In the genomic region with DNA sequence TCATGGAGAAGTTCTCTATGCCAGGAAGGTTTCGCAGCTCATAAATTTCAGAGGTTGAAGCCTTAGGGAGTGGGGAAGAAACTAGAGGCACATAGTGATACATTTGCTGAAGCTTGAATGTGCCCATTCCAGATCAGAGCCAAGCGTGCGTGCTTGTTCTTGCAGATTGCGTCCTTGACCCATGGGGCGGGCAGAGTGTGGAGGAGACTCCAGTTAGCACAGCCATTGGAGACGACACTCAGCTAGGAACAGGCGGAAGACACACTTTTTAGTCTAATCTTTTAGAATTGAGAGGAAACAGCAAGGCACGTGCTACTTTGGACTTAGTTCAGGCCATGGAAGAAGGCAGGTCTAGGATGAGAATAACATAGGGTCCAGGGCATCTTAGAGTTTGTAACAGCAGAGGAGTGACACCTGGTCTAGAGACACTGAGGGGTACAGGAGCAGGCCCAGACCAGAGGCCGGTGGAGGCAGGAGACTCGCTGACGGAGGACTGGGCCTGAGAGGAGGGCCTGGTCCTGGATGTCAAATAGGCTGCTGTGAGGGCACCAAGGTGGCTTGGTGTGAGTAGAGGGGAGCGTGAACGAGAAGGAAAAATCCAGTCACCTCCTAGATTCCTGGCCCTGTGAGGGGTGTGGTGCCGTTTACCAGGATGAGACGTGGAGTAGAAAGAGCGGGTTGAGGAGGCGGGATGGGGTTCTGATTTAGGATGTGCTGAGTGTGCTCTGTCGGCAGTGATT, we compare ENCODE assay signal across 15 cellular contexts.
DNase-seq lines count a peak whose midpoint lies in the region; ATAC-seq, FAIRE-seq and TF ChIP-seq lines count a peak whose summit lies in the region.
"Had no signal": no experiment of that assay in that cellular context is flagged by ENCODE, and none has a peak within 500 bp of the region (broad histone marks: within the 10 kb centered on the region; RNA-seq: fewer than 3 reads in every experiment).

No MANE protein-coding gene starts in this region.

- peaks cover 0 to 5% (median 0%) of the 10 kb centered on the region in 5 donors for H3K9me3 Mint-ChIP-seq in CD8-positive, alpha-beta memory T cell
- H3K9me3 Mint-ChIP-seq in stimulated activated effector memory CD8-positive, alpha-beta T cell treated with anti-CD3 and anti-CD28 coated beads, Interleukin-12 subunit alpha, Interleukin-12 subunit beta, amount 100 ng/mL, for 72 hours, result peaks cover 3% of the 10 kb centered on the region

- no peak for TF ChIP-seq EP300 in gastroesophageal sphincter (IDR thresholded peaks at IDR 0.05)

- peaks cover 29% of the 10 kb centered on the region for H3K36me3 ChIP-seq in CD8-positive, alpha-beta memory T cell (ENCODE audit: insufficient read depth, low read length)
- peaks cover 0 to 74% of the 10 kb centered on the region in 2 donors for H3K36me3 ChIP-seq in gastroesophageal sphincter

- no peaks in the 10 kb centered on the region for H3K4me1 ChIP-seq in CD8-positive, alpha-beta memory T cell (ENCODE audit: insufficient read depth, low read length)
- H3K4me1 ChIP-seq in gastroesophageal sphincter, result no peaks in the 10 kb centered on the region

- H3K9me3 ChIP-seq in CD8-positive, alpha-beta memory T cell (ENCODE audit: low read length), result no peaks in the 10 kb centered on the region
- H3K9me3 ChIP-seq in gastroesophageal sphincter, result peaks cover 0 to 12% (median 0%) of the 10 kb centered on the region in 3 donors

- no peaks in the 10 kb centered on the region for H3K27me3 ChIP-seq in CD8-positive, alpha-beta memory T cell (ENCODE audit: insufficient read depth, low read length, poor library complexity, severe bottlenecking)
- no peaks in the 10 kb centered on the region for H3K27me3 ChIP-seq in gastroesophageal sphincter

- peak overlapping the region in 5 of 8 donors; percentile 3 to 77 (median 47) for H3K27ac Mint-ChIP-seq in CD8-positive, alpha-beta memory T cell
- H3K27ac Mint-ChIP-seq in stimulated activated effector memory CD8-positive, alpha-beta T cell treated with anti-CD3 and anti-CD28 coated beads, Interleukin-12 subunit alpha, Interleukin-12 subunit beta, amount 100 ng/mL, for 72 hours, result peak overlapping the region; percentile 57

- H3K27ac ChIP-seq in CD8-positive, alpha-beta memory T cell (ENCODE audit: low read depth, low read length), result no peak overlapping the region
- no peak overlapping the region for H3K27ac ChIP-seq in gastroesophageal sphincter
- H3K27ac ChIP-seq: RWPE1 had no signal

- POLR2A ChIA-PET in CD8-positive, alpha-beta memory T cell (lab: Charles Lee), result no interaction called here

- WGBS in gastroesophageal sphincter (ENCODE audit: low coverage in 1 of 2), 2 donors, result 87 to 88% methylated on average over 14 to 16 of the region's 18 CpGs

- H3K36me3 Mint-ChIP-seq in CD8-positive, alpha-beta memory T cell, result peaks cover 9 to 85% (median 47%) of the 10 kb centered on the region in 3 donors
- H3K36me3 Mint-ChIP-seq in stimulated activated effector memory CD8-positive, alpha-beta T cell treated with anti-CD3 and anti-CD28 coated beads, Interleukin-12 subunit alpha, Interleukin-12 subunit beta, amount 100 ng/mL, for 72 hours, result peaks cover 80% of the 10 kb centered on the region

- no peak overlapping the region for H3K4me3 ChIP-seq in CD8-positive, alpha-beta memory T cell (ENCODE audit: low read length)
- no peak overlapping the region for H3K4me3 ChIP-seq in gastroesophageal sphincter

- TF ChIP-seq POLR2A in GM12892 (IDR thresholded peaks at IDR 0.05; ENCODE audit: low read depth, low read length) (0 out of 2 replicates have a peak, but pooled peaks have one; percentile 36), GM12891 (IDR thresholded peaks at IDR 0.05; ENCODE audit: low read depth, low read length) (no peak), gastroesophageal sphincter (IDR thresholded peaks at IDR 0.05) (no peak)

- no peak for ATAC-seq in stimulated activated effector memory CD8-positive, alpha-beta T cell treated with anti-CD3 and anti-CD28 coated beads, Interleukin-12 subunit alpha, Interleukin-12 subunit beta, amount 100 ng/mL, for 72 hours
- ATAC-seq in gastroesophageal sphincter, result no peak

- H3K4me1 Mint-ChIP-seq in CD8-positive, alpha-beta memory T cell, result peaks cover 7 to 30% (median 26%) of the 10 kb centered on the region in 3 donors
- H3K4me1 Mint-ChIP-seq in stimulated activated effector memory CD8-positive, alpha-beta T cell treated with anti-CD3 and anti-CD28 coated beads, Interleukin-12 subunit alpha, Interleukin-12 subunit beta, amount 100 ng/mL, for 72 hours, result peaks cover 32% of the 10 kb centered on the region

- FAIRE-seq in GM12892 (lab: Jason Lieb, UNC), result no peak
- no peak for FAIRE-seq in GM12891 (lab: Jason Lieb, UNC)

- CTCF ChIA-PET in CD8-positive, alpha-beta memory T cell (lab: Charles Lee), result no interaction called here

- no peak for TF ChIP-seq CTCF in gastroesophageal sphincter (IDR thresholded peaks at IDR 0.05)

- no peak overlapping the region for H3K4me3 Mint-ChIP-seq in CD8-positive, alpha-beta memory T cell
- no peak overlapping the region for H3K4me3 Mint-ChIP-seq in stimulated activated effector memory CD8-positive, alpha-beta T cell treated with anti-CD3 and anti-CD28 coated beads, Interleukin-12 subunit alpha, Interleukin-12 subunit beta, amount 100 ng/mL, for 72 hours

- DNase-seq in CD8-positive, alpha-beta memory T cell, result no peak
- no peak for DNase-seq in GM12892 (ENCODE audit: insufficient read length)
- peak; percentile 19 for DNase-seq in left kidney (ENCODE audit: low read depth, low spot score)
- DNase-seq in stimulated activated effector memory CD8-positive, alpha-beta T cell treated with anti-CD3 and anti-CD28 coated beads, Interleukin-12 subunit alpha, Interleukin-12 subunit beta, amount 100 ng/mL, for 72 hours (ENCODE audit: low spot score in 2 of 2), result no peak
- no peak for DNase-seq in iPS-NIHi11 (ENCODE audit: low spot score)
- DNase-seq in GM12891 (ENCODE audit: insufficient read length, low spot score), result no peak
- DNase-seq: DMS 273 treated with DMSO at 0.1 percent for 48 hours; KG1; NCI-H1048; NCI-H345; NCI-H526 treated with DMSO at 0.1 percent for 48 hours; NK-92 treated with Interleukin-12 subunit alpha and Interleukin-12 subunit beta, amount 100 ng/mL, for 24 hours; OCI-M1 had no signal

- no peaks in the 10 kb centered on the region for H3K27me3 Mint-ChIP-seq in CD8-positive, alpha-beta memory T cell

TF ChIP-seq in GM12891, 5 proteins besides CTCF, POLR2A, EP300 and RAD21:
- TF ChIP-seq PAX5 (IDR thresholded peaks at IDR 0.05; ENCODE audit: insufficient read depth, low read length, severe bottlenecking) (no peak), POLR2AphosphoS5 (IDR thresholded peaks at IDR 0.05; ENCODE audit: low read depth, low read length) (no peak; the same call in 1 of the 2 replicates), POU2F2 (IDR thresholded peaks at IDR 0.05; ENCODE audit: low read depth, low read length) (no peak), TAF1 (IDR thresholded peaks at IDR 0.05; ENCODE audit: low read depth, low read length) (no peak), SPI1 (IDR thresholded peaks at IDR 0.05; ENCODE audit: low read depth, low read length) (no peak)
